1 cellular context compared by ENCODE assay signal in genomic region chr22:31753634-31754471, GRCh38.
A peak's percentile ranks its signal among the peaks of the same experiment; 100 is the strongest.
TF ChIP-seq lines count a peak whose summit lies in the region.

TSS of gene DEPDC5 (plus strand) at chr22:31754019. CDS start at chr22:31754922, 903 bp downstream.

TF ChIP-seq in HepG2, 621 proteins besides CTCF, POLR2A, EP300 and RAD21 (continued from another document and continues in another):
- TF ChIP-seq BRCA1 (CRISPR knock-in tag; IDR thresholded peaks at IDR 0.05), result no peak
- TF ChIP-seq WIZ (CRISPR knock-in tag; IDR thresholded peaks at IDR 0.05), result no peak; the same call in 1 of the 2 replicates
- TF ChIP-seq BHLHE40 (IDR thresholded peaks at IDR 0.05; ENCODE audit: low read length), result no peak
- no peak; the same call in 1 of the 2 replicates for TF ChIP-seq IRF2 (CRISPR knock-in tag; IDR thresholded peaks at IDR 0.05)
- TF ChIP-seq RELA (CRISPR knock-in tag; IDR thresholded peaks at IDR 0.05), result no peak
- TF ChIP-seq MAZ (IDR thresholded peaks at IDR 0.05; ENCODE audit: borderline replicate concordance, low read depth, low read length), result peak; percentile 64; the same call in 1 of the 2 replicates
- TF ChIP-seq MAZ (CRISPR knock-in tag; IDR thresholded peaks at IDR 0.05; ENCODE audit: low read depth), result peak; percentile 74
- no peak for TF ChIP-seq CERS6 (CRISPR knock-in tag; IDR thresholded peaks at IDR 0.05)
- TF ChIP-seq ARID5B (CRISPR knock-in tag; IDR thresholded peaks at IDR 0.05), result peak; percentile 45; the same call in 1 of the 2 replicates
- peak; percentile 7; the same call in 1 of the 2 replicates for TF ChIP-seq CHD4 (IDR thresholded peaks at IDR 0.05; ENCODE audit: borderline replicate concordance, low read length)
- peak; percentile 45; the same call in 1 of the 2 replicates for TF ChIP-seq MEIS2 (CRISPR knock-in tag; IDR thresholded peaks at IDR 0.05)
- peak; percentile 32 for TF ChIP-seq MXD3 (CRISPR knock-in tag; IDR thresholded peaks at IDR 0.05)
- peak; percentile 76; the same call in 1 of the 2 replicates for TF ChIP-seq ZNF275 (CRISPR knock-in tag; IDR thresholded peaks at IDR 0.05; ENCODE audit: borderline replicate concordance)
- TF ChIP-seq AKAP8 (CRISPR knock-in tag; IDR thresholded peaks at IDR 0.05), result no peak
- no peak for TF ChIP-seq ZNF556 (CRISPR knock-in tag; IDR thresholded peaks at IDR 0.05; ENCODE audit: borderline replicate concordance)
- no peak for TF ChIP-seq RFX1 (IDR thresholded peaks at IDR 0.05)
- TF ChIP-seq THRA (CRISPR knock-in tag; IDR thresholded peaks at IDR 0.05; ENCODE audit: borderline replicate concordance), result no peak
- peak; percentile 71 for TF ChIP-seq E2F5 (CRISPR knock-in tag; conservative IDR thresholded peaks at IDR 0.05)
- TF ChIP-seq ZNF343 (CRISPR knock-in tag; IDR thresholded peaks at IDR 0.05), result no peak
- TF ChIP-seq ZNF367 (CRISPR knock-in tag; IDR thresholded peaks at IDR 0.05; ENCODE audit: borderline replicate concordance), result no peak
- TF ChIP-seq HOXA7 (CRISPR knock-in tag; IDR thresholded peaks at IDR 0.05), result no peak
- TF ChIP-seq HMGA1 (CRISPR knock-in tag; conservative IDR thresholded peaks at IDR 0.05), result no peak
- no peak for TF ChIP-seq CSRNP2 (CRISPR knock-in tag; conservative IDR thresholded peaks at IDR 0.05; ENCODE audit: low read depth)
- TF ChIP-seq ARID2 (CRISPR knock-in tag; IDR thresholded peaks at IDR 0.05; ENCODE audit: borderline replicate concordance), result no peak
- TF ChIP-seq, protein P1, sequence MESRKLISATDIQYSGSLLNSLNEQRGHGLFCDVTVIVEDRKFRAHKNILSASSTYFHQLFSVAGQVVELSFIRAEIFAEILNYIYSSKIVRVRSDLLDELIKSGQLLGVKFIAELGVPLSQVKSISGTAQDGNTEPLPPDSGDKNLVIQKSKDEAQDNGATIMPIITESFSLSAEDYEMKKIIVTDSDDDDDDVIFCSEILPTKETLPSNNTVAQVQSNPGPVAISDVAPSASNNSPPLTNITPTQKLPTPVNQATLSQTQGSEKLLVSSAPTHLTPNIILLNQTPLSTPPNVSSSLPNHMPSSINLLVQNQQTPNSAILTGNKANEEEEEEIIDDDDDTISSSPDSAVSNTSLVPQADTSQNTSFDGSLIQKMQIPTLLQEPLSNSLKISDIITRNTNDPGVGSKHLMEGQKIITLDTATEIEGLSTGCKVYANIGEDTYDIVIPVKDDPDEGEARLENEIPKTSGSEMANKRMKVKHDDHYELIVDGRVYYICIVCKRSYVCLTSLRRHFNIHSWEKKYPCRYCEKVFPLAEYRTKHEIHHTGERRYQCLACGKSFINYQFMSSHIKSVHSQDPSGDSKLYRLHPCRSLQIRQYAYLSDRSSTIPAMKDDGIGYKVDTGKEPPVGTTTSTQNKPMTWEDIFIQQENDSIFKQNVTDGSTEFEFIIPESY (CRISPR knock-in tag; IDR thresholded peaks at IDR 0.05), result no peak
- TF ChIP-seq SMARCE1 (IDR thresholded peaks at IDR 0.05; ENCODE audit: borderline replicate concordance), result no peak
- TF ChIP-seq ZNF75D (CRISPR knock-in tag; IDR thresholded peaks at IDR 0.05; ENCODE audit: borderline replicate concordance), result no peak; the same call in 1 of the 2 replicates
- TF ChIP-seq LBX2 (CRISPR knock-in tag; IDR thresholded peaks at IDR 0.05; ENCODE audit: borderline replicate concordance), result no peak
- TF ChIP-seq, protein P2, sequence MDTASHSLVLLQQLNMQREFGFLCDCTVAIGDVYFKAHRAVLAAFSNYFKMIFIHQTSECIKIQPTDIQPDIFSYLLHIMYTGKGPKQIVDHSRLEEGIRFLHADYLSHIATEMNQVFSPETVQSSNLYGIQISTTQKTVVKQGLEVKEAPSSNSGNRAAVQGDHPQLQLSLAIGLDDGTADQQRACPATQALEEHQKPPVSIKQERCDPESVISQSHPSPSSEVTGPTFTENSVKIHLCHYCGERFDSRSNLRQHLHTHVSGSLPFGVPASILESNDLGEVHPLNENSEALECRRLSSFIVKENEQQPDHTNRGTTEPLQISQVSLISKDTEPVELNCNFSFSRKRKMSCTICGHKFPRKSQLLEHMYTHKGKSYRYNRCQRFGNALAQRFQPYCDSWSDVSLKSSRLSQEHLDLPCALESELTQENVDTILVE (CRISPR knock-in tag; IDR thresholded peaks at IDR 0.05), result peak; percentile 94
- no peak for TF ChIP-seq RFX3 (CRISPR knock-in tag; IDR thresholded peaks at IDR 0.05)
- peak; percentile 67; the same call in 1 of the 2 replicates for TF ChIP-seq CBFB (CRISPR knock-in tag; IDR thresholded peaks at IDR 0.05)
- no peak for TF ChIP-seq SETDB1 (CRISPR knock-in tag; IDR thresholded peaks at IDR 0.05; ENCODE audit: borderline replicate concordance)
- 0 out of 2 replicates have a peak, but pooled peaks have one; percentile 32 for TF ChIP-seq ZBTB3 (CRISPR knock-in tag; IDR thresholded peaks at IDR 0.05; ENCODE audit: borderline replicate concordance, low read depth)
- TF ChIP-seq ZHX1 (CRISPR knock-in tag; IDR thresholded peaks at IDR 0.05; ENCODE audit: low read depth), result no peak
- peak; percentile 57; the same call in 1 of the 2 replicates for TF ChIP-seq MXD4 (CRISPR knock-in tag; IDR thresholded peaks at IDR 0.05)
- TF ChIP-seq MXI1 (IDR thresholded peaks at IDR 0.05; ENCODE audit: borderline replicate concordance, low read depth, low read length), result peak; percentile 80; the same call in 1 of the 3 replicates
- TF ChIP-seq MED13 (CRISPR knock-in tag; IDR thresholded peaks at IDR 0.05), result peak; percentile 72; the same call in 1 of the 2 replicates
- peak; percentile 10; the same call in 1 of the 2 replicates for TF ChIP-seq RXRB (CRISPR knock-in tag; IDR thresholded peaks at IDR 0.05; ENCODE audit: borderline replicate concordance)
- TF ChIP-seq ZNF317 (CRISPR knock-in tag; IDR thresholded peaks at IDR 0.05), result no peak
- no peak for TF ChIP-seq SIN3B (IDR thresholded peaks at IDR 0.05; ENCODE audit: low read length)
- TF ChIP-seq SRF (IDR thresholded peaks at IDR 0.05; ENCODE audit: low read depth, low read length), result no peak
- TF ChIP-seq HIC2 (CRISPR knock-in tag; IDR thresholded peaks at IDR 0.05; ENCODE audit: low read depth), result no peak
- TF ChIP-seq ZSCAN30 (CRISPR knock-in tag; IDR thresholded peaks at IDR 0.05), result no peak
- no peak; the same call in none of the 2 replicates for TF ChIP-seq HDAC2 (CRISPR knock-in tag; IDR thresholded peaks at IDR 0.05)
- no peak for TF ChIP-seq NONO (IDR thresholded peaks at IDR 0.05)
- TF ChIP-seq NONO (CRISPR knock-in tag; conservative IDR thresholded peaks at IDR 0.05), result peak; percentile 84
